Comparison of ENCODE assay signal across 27 cellular contexts in the genomic region with DNA sequence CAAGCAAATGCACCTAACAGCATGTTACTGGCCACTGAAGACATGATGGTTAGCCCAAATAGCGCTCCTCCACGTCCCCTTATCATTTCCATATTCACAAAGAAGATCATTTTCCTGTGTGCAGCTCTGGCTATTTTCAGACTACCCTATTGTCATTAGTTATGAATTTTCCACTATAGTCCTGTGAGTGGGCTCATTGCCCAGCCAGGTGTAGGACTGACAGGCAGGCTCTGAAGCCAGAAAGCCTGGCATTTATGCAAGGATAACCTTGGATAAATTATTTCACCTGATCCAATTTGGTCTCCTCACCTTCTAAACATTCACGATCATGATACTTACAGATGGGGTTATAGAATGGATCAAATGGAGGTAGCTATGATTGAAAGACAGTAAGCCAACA.
"Had no signal": no experiment of that assay in that cellular context is flagged by ENCODE, and none has a peak within 500 bp of the region (broad histone marks: within the 10 kb centered on the region; RNA-seq: fewer than 3 reads in every experiment).

No MANE protein-coding gene starts in this region.

- H3K4me3 Mint-ChIP-seq: naive thymus-derived CD4-positive, alpha-beta T cell; natural killer cell treated with Interleukin-12 subunit alpha and Interleukin-12 subunit beta and Interleukin-15 and Interleukin-18, amount 100 ng/mL, for 72 hours; stimulated activated naive B cell treated with anti-CD40 and anti-IgM and Interleukin-4, amounts not matched to agents 10 μg/mL and 1 μg/mL and 100 μg/mL, for 72 hours; type B pancreatic cell had no signal

- H3K9me3 Mint-ChIP-seq: natural killer cell treated with Interleukin-12 subunit alpha and Interleukin-12 subunit beta and Interleukin-15 and Interleukin-18, amount 100 ng/mL, for 72 hours had no signal

- DNase-seq: hypothalamus; islet precursor cell; left colon; left lung; lower lobe of right lung; mammary epithelial cell; mesenchymal stem cell; midbrain; mucosa of descending colon; naive thymus-derived CD4-positive, alpha-beta T cell; ovary; posterior cingulate gyrus; retina; stimulated activated CD4-positive, alpha-beta T cell treated with anti-CD3 and anti-CD28 coated beads, Interleukin-12 subunit alpha, Interleukin-12 subunit beta, amount 100 ng/mL, for 4 hours; stimulated activated CD4-positive, alpha-beta T cell treated with anti-CD3 and anti-CD28 coated beads, Interleukin-4, amount 100 ng/mL, for 1 hour; stimulated activated naive B cell treated with anti-CD40 and anti-IgM and Interleukin-4, amounts not matched to agents 10 μg/mL and 1 μg/mL and 100 μg/mL, for 72 hours; stimulated activated naive CD8-positive, alpha-beta T cell treated with anti-CD3 and anti-CD28 coated beads, Interleukin-15, Interleukin-2, amounts not matched to agents 100 U/mL and 50 U/mL, for 24 hours; stomach had no signal

- H3K27me3 ChIP-seq: left lung, ovary, stomach, tibial nerve, vagina had no signal

- H3K36me3 Mint-ChIP-seq: naive thymus-derived CD4-positive, alpha-beta T cell; natural killer cell treated with Interleukin-12 subunit alpha and Interleukin-12 subunit beta and Interleukin-15 and Interleukin-18, amount 100 ng/mL, for 72 hours; stimulated activated naive B cell treated with anti-CD40 and anti-IgM and Interleukin-4, amounts not matched to agents 10 μg/mL and 1 μg/mL and 100 μg/mL, for 72 hours; type B pancreatic cell had no signal

- H3K27ac Mint-ChIP-seq: natural killer cell treated with Interleukin-12 subunit alpha and Interleukin-12 subunit beta and Interleukin-15 and Interleukin-18, amount 100 ng/mL, for 72 hours; stimulated activated naive B cell treated with anti-CD40 and anti-IgM and Interleukin-4, amounts not matched to agents 10 μg/mL and 1 μg/mL and 100 μg/mL, for 72 hours; type B pancreatic cell had no signal

- ATAC-seq: left colon; left lung; lower lobe of right lung; mucosa of descending colon; naive thymus-derived CD4-positive, alpha-beta T cell; right cardiac atrium; sciatic nerve; stimulated activated naive B cell treated with anti-CD40 and anti-IgM and Interleukin-4, amounts not matched to agents 10 μg/mL and 1 μg/mL and 100 μg/mL, for 72 hours; stimulated activated naive CD8-positive, alpha-beta T cell treated with anti-CD3 and anti-CD28 coated beads, Interleukin-15, Interleukin-2, amounts not matched to agents 100 U/mL and 50 U/mL, for 24 hours had no signal

- H3K4me1 Mint-ChIP-seq: stimulated activated naive B cell treated with anti-CD40 and anti-IgM and Interleukin-4, amounts not matched to agents 10 μg/mL and 1 μg/mL and 100 μg/mL, for 72 hours had no signal

- H3K27ac ChIP-seq: left lung, lower lobe of right lung, ovary, prostate gland, skin epidermis, stomach, suprapubic skin, tibial nerve, vagina had no signal
